ENCODE assay signal across 9 cellular contexts in genomic region chr19:6601542-6602052, GRCh38. TPM values are rescaled to one million over a fixed set of nuclear protein-coding genes. Genes with fewer than 3 reads are reported as not detected.
DNase-seq lines count a peak whose midpoint lies in the region; ATAC-seq and TF ChIP-seq lines count a peak whose summit lies in the region.
"Not testable (repeated sequence)": the region's sequence is repeated elsewhere in the genome, so short reads cannot be mapped to it uniquely, and the experiment has no call there.
"Had no signal": no experiment of that assay in that cellular context is flagged by ENCODE, and none has a peak within 500 bp of the region (broad histone marks: within the 10 kb centered on the region; RNA-seq: fewer than 3 reads in every experiment).

No MANE protein-coding gene starts in this region.

- H3K4me1 Mint-ChIP-seq in T-helper 17 cell, result peaks cover 27% of the 10 kb centered on the region
- peaks cover 50% of the 10 kb centered on the region for H3K4me1 Mint-ChIP-seq in activated T-helper 2 cell treated with anti-CD3 and anti-CD28 coated beads, Interferon-gamma antibody, Interleukin-2, Interleukin-4, amounts not matched to agents 10 μg/mL and 5 μg/mL and 100 μg/mL, durations not matched to agents 14 hours and 24 hours and 36 hours (ENCODE audit: low read depth)
- H3K4me1 Mint-ChIP-seq in stimulated activated effector memory CD8-positive, alpha-beta T cell treated with anti-CD3 and anti-CD28 coated beads, Interleukin-12 subunit alpha, Interleukin-12 subunit beta, amount 100 ng/mL, for 72 hours, result peaks cover 65% of the 10 kb centered on the region

- not testable (repeated sequence) for H3K36me3 ChIP-seq in DOHH2 (ENCODE audit: control insufficient read depth, low read length)

- intact Hi-C loops in activated T-helper 2 cell treated with anti-CD3 and anti-CD28 coated beads, Interferon-gamma antibody, Interleukin-2, Interleukin-4, amounts not matched to agents 10 μg/mL and 5 μg/mL and 100 μg/mL, durations not matched to agents 14 hours and 24 hours and 36 hours (cut with micrococcal nuclease), result not testable (repeated sequence)

- not testable (repeated sequence) for H3K9me2 ChIP-seq in DOHH2 (replicated peaks; ENCODE audit: control insufficient read depth, low read length)

- H3K4me3 ChIP-seq in DOHH2 (ENCODE audit: low read length) (peak overlapping the region; percentile 90), NB4 (ENCODE audit: low read depth, low read length) (peak overlapping the region; percentile 17)

- H3K4me1 ChIP-seq in DOHH2 (ENCODE audit: control insufficient read depth, low read length), result peaks cover 65% of the 10 kb centered on the region

- TF ChIP-seq CTCF in DOHH2 (IDR thresholded peaks at IDR 0.05; ENCODE audit: low read depth, low read length, poor library complexity, severe bottlenecking); NB4 (IDR thresholded peaks at IDR 0.05; ENCODE audit: low read depth, low read length): not testable (repeated sequence)

- H4K20me1 ChIP-seq in DOHH2 (ENCODE audit: control insufficient read depth, insufficient read depth, low read depth, low read length), result not testable (repeated sequence)

- not testable (repeated sequence) for H3K36me3 Mint-ChIP-seq in T-helper 17 cell (ENCODE audit: low read depth); activated T-helper 2 cell treated with anti-CD3 and anti-CD28 coated beads, Interferon-gamma antibody, Interleukin-2, Interleukin-4, amounts not matched to agents 10 μg/mL and 5 μg/mL and 100 μg/mL, durations not matched to agents 14 hours and 24 hours and 36 hours (ENCODE audit: low read depth); stimulated activated effector memory CD8-positive, alpha-beta T cell treated with anti-CD3 and anti-CD28 coated beads, Interleukin-12 subunit alpha, Interleukin-12 subunit beta, amount 100 ng/mL, for 72 hours

- not testable (repeated sequence) for H3F3A ChIP-seq in DOHH2 (ENCODE audit: control insufficient read depth, insufficient read depth)

- TF ChIP-seq POLR2A in NB4 (IDR thresholded peaks at IDR 0.05; ENCODE audit: extremely low read depth, insufficient read length), result not testable (repeated sequence)

- peaks cover 14% of the 10 kb centered on the region for H3K27me3 Mint-ChIP-seq in T-helper 17 cell
- H3K27me3 Mint-ChIP-seq in activated T-helper 2 cell treated with anti-CD3 and anti-CD28 coated beads, Interferon-gamma antibody, Interleukin-2, Interleukin-4, amounts not matched to agents 10 μg/mL and 5 μg/mL and 100 μg/mL, durations not matched to agents 14 hours and 24 hours and 36 hours (ENCODE audit: low read depth), result not testable (repeated sequence)

- ATAC-seq in GM18909 (IDR thresholded peaks at IDR 0.05; ENCODE audit: poor library complexity, unreplicated experiment) (peak; percentile 66), GM21619 (IDR thresholded peaks at IDR 0.05; ENCODE audit: unreplicated experiment) (peak; percentile 69), HG03139 (IDR thresholded peaks at IDR 0.05; ENCODE audit: unreplicated experiment) (peak; percentile 48)
- not testable (repeated sequence) for ATAC-seq in T-helper 17 cell
- ATAC-seq in stimulated activated effector memory CD8-positive, alpha-beta T cell treated with anti-CD3 and anti-CD28 coated beads, Interleukin-12 subunit alpha, Interleukin-12 subunit beta, amount 100 ng/mL, for 72 hours, result peak; percentile 95

- H3K9me3 Mint-ChIP-seq in activated T-helper 2 cell treated with anti-CD3 and anti-CD28 coated beads, Interferon-gamma antibody, Interleukin-2, Interleukin-4, amounts not matched to agents 10 μg/mL and 5 μg/mL and 100 μg/mL, durations not matched to agents 14 hours and 24 hours and 36 hours; stimulated activated effector memory CD8-positive, alpha-beta T cell treated with anti-CD3 and anti-CD28 coated beads, Interleukin-12 subunit alpha, Interleukin-12 subunit beta, amount 100 ng/mL, for 72 hours: not testable (repeated sequence)

- H3K4me3 Mint-ChIP-seq in T-helper 17 cell, result peak overlapping the region; percentile 86
- H3K4me3 Mint-ChIP-seq in activated T-helper 2 cell treated with anti-CD3 and anti-CD28 coated beads, Interferon-gamma antibody, Interleukin-2, Interleukin-4, amounts not matched to agents 10 μg/mL and 5 μg/mL and 100 μg/mL, durations not matched to agents 14 hours and 24 hours and 36 hours (ENCODE audit: low read depth), result peak overlapping the region; percentile 33
- peak overlapping the region; percentile 67 for H3K4me3 Mint-ChIP-seq in stimulated activated effector memory CD8-positive, alpha-beta T cell treated with anti-CD3 and anti-CD28 coated beads, Interleukin-12 subunit alpha, Interleukin-12 subunit beta, amount 100 ng/mL, for 72 hours

- DNase-seq in NB4 (ENCODE audit: low read depth), result peak; percentile 43
- DNase-seq in T-helper 17 cell; activated T-helper 2 cell treated with anti-CD3 and anti-CD28 coated beads, Interferon-gamma antibody, Interleukin-2, Interleukin-4, amounts not matched to agents 10 μg/mL and 5 μg/mL and 100 μg/mL, durations not matched to agents 14 hours and 24 hours and 36 hours (ENCODE audit: low spot score): not testable (repeated sequence)
- peak in 1 of 2 donors; percentile 82 for DNase-seq in stimulated activated effector memory CD8-positive, alpha-beta T cell treated with anti-CD3 and anti-CD28 coated beads, Interleukin-12 subunit alpha, Interleukin-12 subunit beta, amount 100 ng/mL, for 72 hours (ENCODE audit: low spot score in 2 of 2)

- H3K27ac Mint-ChIP-seq in T-helper 17 cell, result peak overlapping the region; percentile 74
- H3K27ac Mint-ChIP-seq in activated T-helper 2 cell treated with anti-CD3 and anti-CD28 coated beads, Interferon-gamma antibody, Interleukin-2, Interleukin-4, amounts not matched to agents 10 μg/mL and 5 μg/mL and 100 μg/mL, durations not matched to agents 14 hours and 24 hours and 36 hours, result peak overlapping the region; percentile 8
- peak overlapping the region; percentile 85 for H3K27ac Mint-ChIP-seq in stimulated activated effector memory CD8-positive, alpha-beta T cell treated with anti-CD3 and anti-CD28 coated beads, Interleukin-12 subunit alpha, Interleukin-12 subunit beta, amount 100 ng/mL, for 72 hours

- peak overlapping the region; percentile 89 for H3K4me2 ChIP-seq in DOHH2 (ENCODE audit: low read length)

- H3K27ac ChIP-seq in DOHH2 (ENCODE audit: low read depth, low read length), result peak overlapping the region; percentile 51

- H3K9me3 ChIP-seq in DOHH2 (ENCODE audit: control insufficient read depth, insufficient read depth, low read length); T-helper 17 cell (ENCODE audit: control insufficient read depth, low read length, poor library complexity, severe bottlenecking): not testable (repeated sequence)

- H3K27me3 ChIP-seq in DOHH2 (ENCODE audit: control insufficient read depth, low read length), result not testable (repeated sequence)

- H3K79me2 ChIP-seq in DOHH2 (ENCODE audit: control insufficient read depth, low read length), result peaks cover 33% of the 10 kb centered on the region

RNA-seq across cellular contexts. Expression of gene CD70, which starts 10.6 kb away (rescaled TPM):
- 1 to 10 TPM; 3.0 to 4.5 TPM for total RNA-seq in T-helper 17 cell
- total RNA-seq in activated T-helper 2 cell treated with anti-CD3 and anti-CD28 coated beads, Interferon-gamma antibody, Interleukin-2, Interleukin-4, amounts not matched to agents 10 μg/mL and 5 μg/mL and 100 μg/mL, durations not matched to agents 14 hours and 24 hours and 36 hours, result 85.5 and 88.7 TPM in 2 replicates
- total RNA-seq: gastrocnemius medialis had no signal

Comparison
In these comparisons a context has a peak if more than half of its experiments do, and no peak if none do; other contexts are left out.
1. H3K27ac Mint-ChIP-seq: peak in every context shown above with its lines; median percentile 85 in stimulated activated effector memory CD8-positive, alpha-beta T cell treated with anti-CD3 and anti-CD28 coated beads, Interleukin-12 subunit alpha, Interleukin-12 subunit beta, amount 100 ng/mL, for 72 hours; 74 in T-helper 17 cell; 8 in activated T-helper 2 cell treated with anti-CD3 and anti-CD28 coated beads, Interferon-gamma antibody, Interleukin-2, Interleukin-4, amounts not matched to agents 10 μg/mL and 5 μg/mL and 100 μg/mL, durations not matched to agents 14 hours and 24 hours and 36 hours.
2. H3K4me3 Mint-ChIP-seq: peak in every context shown above with its lines; median percentile 86 in T-helper 17 cell; 67 in stimulated activated effector memory CD8-positive, alpha-beta T cell treated with anti-CD3 and anti-CD28 coated beads, Interleukin-12 subunit alpha, Interleukin-12 subunit beta, amount 100 ng/mL, for 72 hours; 33 in activated T-helper 2 cell treated with anti-CD3 and anti-CD28 coated beads, Interferon-gamma antibody, Interleukin-2, Interleukin-4, amounts not matched to agents 10 μg/mL and 5 μg/mL and 100 μg/mL, durations not matched to agents 14 hours and 24 hours and 36 hours.
3. RNA of gene CD70, which starts 10.6 kb away (total RNA-seq): 85.5 to 88.7 TPM in activated T-helper 2 cell treated with anti-CD3 and anti-CD28 coated beads, Interferon-gamma antibody, Interleukin-2, Interleukin-4, amounts not matched to agents 10 μg/mL and 5 μg/mL and 100 μg/mL, durations not matched to agents 14 hours and 24 hours and 36 hours; 3.0 to 4.5 TPM in T-helper 17 cell; every median in the first group is over 10 times any median in the second.